13 cellular contexts compared by ENCODE assay signal in the genomic region with DNA sequence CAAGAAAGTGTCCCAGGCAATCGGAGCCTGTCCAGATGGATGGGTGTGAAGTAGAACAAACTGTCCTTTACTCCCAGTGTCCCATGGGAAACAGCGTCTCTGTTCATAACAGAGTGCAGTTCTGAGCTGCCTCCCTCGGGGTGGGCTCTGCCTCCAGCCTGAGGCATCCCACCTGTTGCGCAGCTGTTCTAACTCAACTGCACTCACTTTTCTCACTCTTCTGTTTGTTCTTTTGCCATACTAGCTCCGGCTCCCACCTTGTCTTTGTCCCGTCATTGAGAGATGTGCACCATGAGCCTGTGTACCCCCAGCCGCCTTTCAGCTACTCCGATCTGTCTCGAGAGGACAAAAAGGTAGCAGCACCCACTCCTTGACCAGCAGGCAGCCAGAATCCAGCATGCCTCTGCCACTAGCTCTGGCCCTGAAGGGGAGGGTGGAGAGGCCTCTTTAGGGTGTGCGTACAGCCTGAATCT. TPM values are rescaled to one million over a fixed set of nuclear protein-coding genes. Genes with fewer than 3 reads are reported as not detected.
DNase-seq lines count a peak whose midpoint lies in the region; ATAC-seq and TF ChIP-seq lines count a peak whose summit lies in the region.
"Had no signal": no experiment of that assay in that cellular context is flagged by ENCODE, and none has a peak within 500 bp of the region (broad histone marks: within the 10 kb centered on the region; RNA-seq: fewer than 3 reads in every experiment).

No MANE protein-coding gene starts in this region.

- H3K9me3 ChIP-seq in BLaER1: no peaks in the 10 kb centered on the region
- H3K9me3 ChIP-seq in gastrocnemius medialis: no peaks in the 10 kb centered on the region

- H3K36me3 Mint-ChIP-seq in central memory CD8-positive, alpha-beta T cell (ENCODE audit: insufficient read depth): peaks cover 32% of the 10 kb centered on the region

- intact Hi-C loops in gastrocnemius medialis (cut with DNase I; ENCODE audit: low total_unique reads): loop anchor here (2.0 kb wide), 1 partner anchor 21 kb away; a partner anchor contains a TSS

- no peak for TF ChIP-seq CTCF in gastrocnemius medialis (IDR thresholded peaks at IDR 0.05 in 4 of 5, conservative IDR thresholded peaks at IDR 0.05 in 1 of 5)

- H3K4me3 ChIP-seq in BLaER1: no peak overlapping the region; the same call in 1 of the 2 replicates
- no peak overlapping the region for H3K4me3 ChIP-seq in gastrocnemius medialis
- H3K4me3 ChIP-seq: GM12878, GM23338 had no signal

- H3K4me2 ChIP-seq in BLaER1: peak overlapping the region; percentile 91
- H3K4me2 ChIP-seq: GM23338 had no signal

- H3K27me3 ChIP-seq in BLaER1 (no peaks in the 10 kb centered on the region), layer of hippocampus (ENCODE audit: control insufficient read depth, insufficient read depth, low read length) (no peaks in the 10 kb centered on the region), gastrocnemius medialis (no peaks in the 10 kb centered on the region)

- no peaks in the 10 kb centered on the region for H3K9me3 Mint-ChIP-seq in central memory CD8-positive, alpha-beta T cell
- H3K9me3 Mint-ChIP-seq: activated T-cell treated with anti-CD3 and anti-CD28 coated beads, Interleukin-2, amount 50 U/mL, for 72 hours; GM23338; T-cell had no signal

- H3K27ac ChIP-seq in BLaER1 (peak overlapping the region; percentile 92), layer of hippocampus (ENCODE audit: low read depth, low read length) (peak overlapping the region; percentile 93), gastrocnemius medialis (peak overlapping the region; percentile 73 to 79 (median 74))

- H3K27me3 Mint-ChIP-seq in central memory CD8-positive, alpha-beta T cell: no peaks in the 10 kb centered on the region
- H3K27me3 Mint-ChIP-seq: T-cell had no signal

- peak overlapping the region; percentile 72 for H3K27ac Mint-ChIP-seq in central memory CD8-positive, alpha-beta T cell (ENCODE audit: low read depth)
- H3K27ac Mint-ChIP-seq: activated T-cell treated with anti-CD3 and anti-CD28 coated beads, Interleukin-2, amount 50 U/mL, for 72 hours; GM23338; T-cell had no signal

- ATAC-seq in central memory CD8-positive, alpha-beta T cell (replicated peaks; ENCODE audit: extremely low read depth, poor library complexity, severe bottlenecking): no peak
- peak; percentile 41 to 48 for ATAC-seq in gastrocnemius medialis
- no peak for ATAC-seq in GM18867 (IDR thresholded peaks at IDR 0.05; ENCODE audit: unreplicated experiment)
- ATAC-seq: activated T-cell treated with anti-CD3 and anti-CD28 coated beads, Interleukin-2, amount 50 U/mL, for 72 hours; GM12878; GM23338; T-cell had no signal

- H3K4me3 Mint-ChIP-seq in central memory CD8-positive, alpha-beta T cell: no peak overlapping the region
- H3K4me3 Mint-ChIP-seq: activated T-cell treated with anti-CD3 and anti-CD28 coated beads, Interleukin-2, amount 50 U/mL, for 72 hours; GM23338; T-cell had no signal

- peak overlapping the region; percentile 75 for H3K9ac ChIP-seq in BLaER1

- peaks cover 73% of the 10 kb centered on the region for H3K36me3 ChIP-seq in BLaER1
- H3K36me3 ChIP-seq in gastrocnemius medialis: peaks cover 0 to 13% of the 10 kb centered on the region in 2 donors

- no peak for TF ChIP-seq POLR2A in gastrocnemius medialis (IDR thresholded peaks at IDR 0.05)

- no peak for DNase-seq in central memory CD8-positive, alpha-beta T cell (ENCODE audit: low spot score in 2 of 2)
- DNase-seq in gastrocnemius medialis: peak; percentile 61 to 62
- DNase-seq in SKM-1 (lab: John Stamatoyannopoulos, UW; ENCODE audit: unreplicated experiment): no peak
- no peak for DNase-seq in SW 1271 (lab: John Stamatoyannopoulos, UW)
- no peak for DNase-seq in AG20443 (ENCODE audit: low spot score)
- DNase-seq: activated T-cell treated with anti-CD3 and anti-CD28 coated beads, Interleukin-2, amount 50 U/mL, for 72 hours; T-cell; trophoblast cell had no signal

- H4K20me1 ChIP-seq in BLaER1: no peaks in the 10 kb centered on the region

- H3K4me1 Mint-ChIP-seq in central memory CD8-positive, alpha-beta T cell: no peaks in the 10 kb centered on the region

- in situ Hi-C loops in gastrocnemius medialis (cut with MboI; ENCODE audit: low sequenced_read_pairs in 4 of 4): no loop called here

- peaks cover 63% of the 10 kb centered on the region for H3K4me1 ChIP-seq in BLaER1
- peaks cover 55 to 58% of the 10 kb centered on the region in 2 donors for H3K4me1 ChIP-seq in gastrocnemius medialis

RNA-seq across cellular contexts. Expression of a gene that starts 20.7 kb away (rescaled TPM):
- 10 to 100 TPM in 1 of 4 donors, 1 to 10 TPM in 3; 5.0 to 11.6 (median 5.6) TPM for total RNA-seq in gastrocnemius medialis

RNA-seq across cellular contexts. Expression of a gene that starts 32.2 kb away (rescaled TPM):
- 1 to 10 TPM; 2.9 to 9.2 (median 6.9) TPM for total RNA-seq in gastrocnemius medialis

RNA-seq across cellular contexts. Expression of a gene that starts 39.7 kb away (rescaled TPM):
- 10 to 100 TPM; 22.4 to 46.4 (median 36.1) TPM for total RNA-seq in gastrocnemius medialis

Comparison
In these comparisons a context has a peak if more than half of its experiments do, and no peak if none do; other contexts are left out.
1. ATAC-seq: peak in gastrocnemius medialis (2 of 2); none in central memory CD8-positive, alpha-beta T cell (single experiment) and GM18867 (single experiment).
2. DNase-seq: peak in gastrocnemius medialis (2 of 2); none in central memory CD8-positive, alpha-beta T cell (0 of 2), SKM-1 (single experiment), SW 1271 (0 of 2) and AG20443 (single experiment).
3. Peak in every context shown above with its lines, with median percentiles within 50 percentile points of each other: H3K27ac ChIP-seq.